In the genomic region with DNA sequence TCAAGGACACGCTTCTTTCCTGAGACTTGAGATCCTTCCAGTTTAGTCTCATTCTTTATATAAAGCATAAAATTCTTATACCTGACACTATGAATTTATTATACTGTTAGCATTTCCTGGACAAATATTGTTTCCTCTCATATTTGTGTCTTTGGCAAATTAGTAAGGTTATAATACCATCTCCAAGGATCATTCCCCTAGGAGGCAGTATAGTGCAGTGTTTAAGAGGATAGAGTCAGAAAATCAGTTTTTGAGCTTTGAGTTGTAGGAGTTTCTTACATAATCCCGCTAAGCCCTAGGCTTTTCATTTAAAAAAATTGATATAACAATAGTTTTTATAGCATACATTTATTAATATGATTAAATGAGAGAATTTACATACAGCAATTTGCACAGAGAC, we compare ENCODE assay signal across 8 cellular contexts.
A peak's percentile ranks its signal among the peaks of the same experiment; 100 is the strongest.
DNase-seq lines count a peak whose midpoint lies in the region; ATAC-seq, FAIRE-seq and TF ChIP-seq lines count a peak whose summit lies in the region.

No MANE protein-coding gene starts in this region.

- H3K4me3 Mint-ChIP-seq in T-helper 2 cell treated with Interferon-gamma antibody and Interleukin-4, amounts not matched to agents 5 μg/mL and 100 μg/mL, for 36 hours: no peak overlapping the region

- no peak overlapping the region for H2BK120ac ChIP-seq in mesendoderm (ENCODE audit: low read depth, low read length)

- H3K36me3 ChIP-seq in DOHH2 (ENCODE audit: control insufficient read depth, low read length) (no peaks in the 10 kb centered on the region), Loucy (ENCODE audit: insufficient read depth, low read length) (no peaks in the 10 kb centered on the region), GM12878 (ENCODE audit: control insufficient read depth in 2 of 2, insufficient read depth in 2 of 2, low read length in 1 of 2) (no peaks in the 10 kb centered on the region), mesendoderm (ENCODE audit: control insufficient read depth, insufficient read depth, low read length) (no peaks in the 10 kb centered on the region)

- H3K56ac ChIP-seq in mesendoderm (ENCODE audit: low read length): no peak overlapping the region

- H3K36me3 Mint-ChIP-seq in T-helper 2 cell treated with Interferon-gamma antibody and Interleukin-4, amounts not matched to agents 5 μg/mL and 100 μg/mL, for 36 hours (ENCODE audit: low read depth): no peaks in the 10 kb centered on the region

- H3K9me2 ChIP-seq in DOHH2 (replicated peaks; ENCODE audit: control insufficient read depth, low read length) (no peaks in the 10 kb centered on the region), Loucy (replicated peaks; ENCODE audit: low read depth, low read length) (no peaks in the 10 kb centered on the region)

- SMC1A ChIA-PET in GM12878 (lab: Charles Lee; ENCODE audit: uncharacterized antibody, unreplicated experiment): interaction anchor here (0.6 to 1.5 kb wide), 5 partner anchors 10 to 935 kb away, joined by 3 to 7 read pairs (median 3); no protein-coding TSS in a partner anchor

- ATAC-seq in GM12878 (no peak), HG02852 (IDR thresholded peaks at IDR 0.05; ENCODE audit: unreplicated experiment) (no peak)

- H3K18ac ChIP-seq in mesendoderm (ENCODE audit: low read length): no peak overlapping the region

- H3K27ac ChIP-seq in DOHH2 (ENCODE audit: low read depth, low read length) (no peak overlapping the region), GM12878 (ENCODE audit: control insufficient read depth, insufficient read depth) (no peak overlapping the region), mesendoderm (ENCODE audit: low read depth, low read length) (no peak overlapping the region)

- DNase-seq in GM12878 (ENCODE audit: low read depth, low spot score) (no peak), mesendoderm (peak; percentile 33), ureter (ENCODE audit: low spot score) (no peak), NCI-H1436 (lab: John Stamatoyannopoulos, UW) (no peak)
- no peak for DNase-seq in T-helper 2 cell treated with Interferon-gamma antibody and Interleukin-4, amounts not matched to agents 5 μg/mL and 100 μg/mL, for 36 hours (ENCODE audit: low spot score)

- no peak for TF ChIP-seq POLR2A in GM12878 (IDR thresholded peaks at IDR 0.05; ENCODE audit: low read depth, low read length)

- TF ChIP-seq CTCF in DOHH2 (IDR thresholded peaks at IDR 0.05; ENCODE audit: low read depth, low read length, poor library complexity, severe bottlenecking) (peak; percentile 29), Loucy (conservative IDR thresholded peaks at IDR 0.05; ENCODE audit: low read length) (peak; percentile 69), GM12878 (IDR thresholded peaks at IDR 0.05 in 2 of 3, conservative IDR thresholded peaks at IDR 0.05 in 1 of 3; ENCODE audit: control insufficient read depth in 2 of 3, extremely low read depth in 1 of 3, insufficient read depth in 1 of 3, low read depth in 3 of 3, low read length in 3 of 3) (peak in 2 of 3 experiments; percentile 5 to 30; a peak in 1 of 6 replicates)

- H4K8ac ChIP-seq in mesendoderm (ENCODE audit: low read depth, low read length): no peak overlapping the region

- H3K4me3 ChIP-seq in DOHH2 (ENCODE audit: low read length): no peak overlapping the region
- H3K4me3 ChIP-seq in Loucy (ENCODE audit: low read length, poor library complexity, severe bottlenecking): no peak overlapping the region
- no peak overlapping the region for H3K4me3 ChIP-seq in GM12878
- H3K4me3 ChIP-seq in mesendoderm (ENCODE audit: low read length): no peak overlapping the region

- no peaks in the 10 kb centered on the region for H4K20me1 ChIP-seq in DOHH2 (ENCODE audit: control insufficient read depth, insufficient read depth, low read depth, low read length)
- H4K20me1 ChIP-seq in Loucy (ENCODE audit: insufficient read depth, low read length, poor library complexity, severe bottlenecking): no peaks in the 10 kb centered on the region
- H4K20me1 ChIP-seq in GM12878 (ENCODE audit: control insufficient read depth, insufficient read depth): no peaks in the 10 kb centered on the region

- no peak for FAIRE-seq in GM12878 (lab: Jason Lieb, UNC)

- TF ChIP-seq RAD21 in GM12878 (IDR thresholded peaks at IDR 0.05; ENCODE audit: insufficient read depth, low read depth, low read length): peak; percentile 37

- RAD21 ChIA-PET in GM12878 (lab: Charles Lee; ENCODE audit: unreplicated experiment): interaction anchor here (0.7 to 2.3 kb wide), 7 partner anchors 8 to 799 kb away, joined by 3 to 10 read pairs (median 9); a partner anchor contains a TSS

- H3K79me1 ChIP-seq in mesendoderm (ENCODE audit: low read length): no peaks in the 10 kb centered on the region

- TF ChIP-seq EP300 in GM12878 (IDR thresholded peaks at IDR 0.05; ENCODE audit: borderline replicate concordance in 1 of 2, control insufficient read depth in 1 of 2, low read depth in 2 of 2, low read length in 2 of 2): no peak

- H3K9ac ChIP-seq in Loucy (ENCODE audit: low read depth, low read length, poor library complexity, severe bottlenecking): no peak overlapping the region
- H3K9ac ChIP-seq in GM12878 (ENCODE audit: control insufficient read depth, insufficient read depth, low read length): no peak overlapping the region
- no peak overlapping the region for H3K9ac ChIP-seq in mesendoderm (ENCODE audit: low read length)

- no peak overlapping the region for H2BK15ac ChIP-seq in mesendoderm (replicated peaks; ENCODE audit: low read depth)

- no peak overlapping the region for H2AK5ac ChIP-seq in mesendoderm (ENCODE audit: low read length)

- no peaks in the 10 kb centered on the region for H3K27me3 Mint-ChIP-seq in T-helper 2 cell treated with Interferon-gamma antibody and Interleukin-4, amounts not matched to agents 5 μg/mL and 100 μg/mL, for 36 hours (ENCODE audit: low read depth)

- H2BK5ac ChIP-seq in mesendoderm (ENCODE audit: low read length): no peak overlapping the region

- no peak overlapping the region for H3K23ac ChIP-seq in mesendoderm (ENCODE audit: low read length)

- no peaks in the 10 kb centered on the region for H3K79me2 ChIP-seq in DOHH2 (ENCODE audit: control insufficient read depth, low read length)
- no peaks in the 10 kb centered on the region for H3K79me2 ChIP-seq in Loucy (ENCODE audit: insufficient read depth, low read length)
- H3K79me2 ChIP-seq in GM12878 (ENCODE audit: control insufficient read depth, insufficient read depth, low read length): no peaks in the 10 kb centered on the region
- no peaks in the 10 kb centered on the region for H3K79me2 ChIP-seq in mesendoderm (ENCODE audit: control insufficient read depth, insufficient read depth, low read length)

- H3K4me1 Mint-ChIP-seq in T-helper 2 cell treated with Interferon-gamma antibody and Interleukin-4, amounts not matched to agents 5 μg/mL and 100 μg/mL, for 36 hours (ENCODE audit: low read depth): no peaks in the 10 kb centered on the region

- H2AFZ ChIP-seq in Loucy (ENCODE audit: low read length) (no peak overlapping the region), GM12878 (ENCODE audit: control insufficient read depth, low read depth, low read length) (no peak overlapping the region)

- BruUV-seq in GM12878 (replicated peaks; lab: Mats Ljungman, UMichigan): no TSS peak

- WGBS in GM12878 (ENCODE audit: insufficient coverage, insufficient replicate concordance, low lambda C conversion rate, missing lambda C conversion rate): 2% methylated on average over 2 of the region's 2 CpGs
- no CpG with 5 or more reads among the region's 2 CpGs for WGBS in mesendoderm (ENCODE audit: extremely low coverage, insufficient coverage, low lambda C conversion rate)

- H3K4me1 ChIP-seq in DOHH2 (ENCODE audit: control insufficient read depth, low read length): no peaks in the 10 kb centered on the region
- no peaks in the 10 kb centered on the region for H3K4me1 ChIP-seq in Loucy (ENCODE audit: insufficient read depth, low read length, poor library complexity, severe bottlenecking)
- no peaks in the 10 kb centered on the region for H3K4me1 ChIP-seq in GM12878 (ENCODE audit: control insufficient read depth, insufficient read depth, low read length)
- no peaks in the 10 kb centered on the region for H3K4me1 ChIP-seq in mesendoderm (ENCODE audit: control insufficient read depth, low read depth, low read length)

- H3K4me2 ChIP-seq in DOHH2 (ENCODE audit: low read length) (no peak overlapping the region), Loucy (ENCODE audit: low read depth, low read length, poor library complexity, severe bottlenecking) (no peak overlapping the region), GM12878 (ENCODE audit: control insufficient read depth, insufficient read depth) (no peak overlapping the region), mesendoderm (ENCODE audit: low read length) (no peak overlapping the region)

- H4K5ac ChIP-seq in mesendoderm (ENCODE audit: low read length): no peak overlapping the region

- H3K9me3 Mint-ChIP-seq in T-helper 2 cell treated with Interferon-gamma antibody and Interleukin-4, amounts not matched to agents 5 μg/mL and 100 μg/mL, for 36 hours: peaks cover 13% of the 10 kb centered on the region

- intact Hi-C loops in GM12878 (cut with micrococcal nuclease; ENCODE audit: unreplicated experiment): no loop called here

- H3K27me3 ChIP-seq in DOHH2 (ENCODE audit: control insufficient read depth, low read length): no peaks in the 10 kb centered on the region
- no peaks in the 10 kb centered on the region for H3K27me3 ChIP-seq in Loucy (ENCODE audit: insufficient read depth, low read length, poor library complexity, severe bottlenecking)
- H3K27me3 ChIP-seq in GM12878 (replicated peaks in 1 of 2; ENCODE audit: control insufficient read depth in 2 of 2, insufficient read depth in 2 of 2, low read length in 1 of 2): no peaks in the 10 kb centered on the region
- H3K27me3 ChIP-seq in mesendoderm (ENCODE audit: insufficient read depth, low read length, poor library complexity): no peaks in the 10 kb centered on the region

- in situ Hi-C loops in GM12878 (cut with MboI): no loop called here

- H3K27ac Mint-ChIP-seq in T-helper 2 cell treated with Interferon-gamma antibody and Interleukin-4, amounts not matched to agents 5 μg/mL and 100 μg/mL, for 36 hours: no peak overlapping the region

- H3K4ac ChIP-seq in mesendoderm (ENCODE audit: low read depth, low read length): no peak overlapping the region

- H3F3A ChIP-seq in DOHH2 (ENCODE audit: control insufficient read depth, insufficient read depth) (no peaks in the 10 kb centered on the region), Loucy (ENCODE audit: low read depth) (no peaks in the 10 kb centered on the region)

- H3K9me3 ChIP-seq in DOHH2 (ENCODE audit: control insufficient read depth, insufficient read depth, low read length) (no peaks in the 10 kb centered on the region), Loucy (ENCODE audit: insufficient read depth, low read depth, low read length) (no peaks in the 10 kb centered on the region), GM12878 (replicated peaks; ENCODE audit: control insufficient read depth, insufficient read depth, low read length) (no peaks in the 10 kb centered on the region)

- POLR2A ChIA-PET in GM12878 (lab: Charles Lee): no interaction called here

- CTCF ChIA-PET in GM12878 (lab: Yijun Ruan, JAX): interaction anchor here (0.9 to 2.1 kb wide), 3 partner anchors 512 to 799 kb away, joined by 3 to 10 read pairs (median 9); no protein-coding TSS in a partner anchor

TF ChIP-seq in GM12878, 131 proteins besides CTCF, POLR2A, EP300 and RAD21 (continues in another document):
- TF ChIP-seq NBN (IDR thresholded peaks at IDR 0.05) (no peak), CBFB (IDR thresholded peaks at IDR 0.05; ENCODE audit: low read depth) (no peak), NRF1 (conservative IDR thresholded peaks at IDR 0.05; ENCODE audit: low read depth, low read length) (no peak)

Comparison
In these comparisons a context has a peak if more than half of its experiments do, and no peak if none do; other contexts are left out.
1. CTCF ChIP-seq: peak in every context shown above with its lines; median percentile 69 in Loucy; 29 in DOHH2; 18 in GM12878.